ENCODE assay signal across 9 cellular contexts in the genomic region with DNA sequence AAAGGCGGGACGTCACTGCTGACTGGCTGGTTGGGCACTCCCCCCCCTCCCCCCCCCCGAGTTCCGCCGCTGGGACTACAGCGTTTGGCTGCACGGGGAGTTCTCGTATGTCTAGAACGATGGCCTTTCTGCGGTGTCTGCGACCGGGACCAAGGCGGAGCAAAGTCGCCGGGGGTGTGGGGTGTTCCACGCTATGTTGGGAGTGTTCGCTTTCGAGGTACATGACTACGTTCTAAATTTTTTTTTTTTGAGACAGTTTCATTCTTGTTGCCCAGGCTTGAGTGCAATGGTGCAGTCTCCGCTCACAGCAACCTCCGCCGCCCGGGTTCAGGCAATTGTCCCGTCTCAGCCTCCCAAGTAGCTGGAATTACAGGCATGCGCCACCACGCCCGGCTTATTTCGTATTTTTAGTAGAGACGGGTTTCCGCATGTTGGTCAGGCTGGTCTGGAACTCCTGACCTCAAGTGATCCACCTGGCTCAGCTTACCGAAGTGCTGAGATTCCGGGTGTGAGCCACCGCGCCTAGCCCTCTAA. TPM values are rescaled to one million over a fixed set of nuclear protein-coding genes. Genes with fewer than 3 reads are reported as not detected.
DNase-seq lines count a peak whose midpoint lies in the region; ATAC-seq, FAIRE-seq and TF ChIP-seq lines count a peak whose summit lies in the region.
"Had no signal": no experiment of that assay in that cellular context is flagged by ENCODE, and none has a peak within 500 bp of the region (broad histone marks: within the 10 kb centered on the region; RNA-seq: fewer than 3 reads in every experiment).

No MANE protein-coding gene starts in this region.

- H3K27ac ChIP-seq in Panc1 (ENCODE audit: low read length) (peak overlapping the region; percentile 89), esophagus (ENCODE audit: low read depth in 2 of 2, low read length in 1 of 2) (peak overlapping the region; percentile 96 to 100), prostate gland (peak overlapping the region; percentile 99 to 100)

- H3K4me3 ChIP-seq in Panc1 (ENCODE audit: low read depth in 2 of 2, low read length in 2 of 2) (peak overlapping the region; percentile 60 to 89), esophagus (ENCODE audit: low read depth in 1 of 2, low read length in 2 of 2) (peak overlapping the region; percentile 77 to 96), prostate gland (peak overlapping the region; percentile 80 to 83)

- 0 to 1% methylated on average over 32 to 34 of the region's 34 CpGs for whole genome bisulfite sequencing in esophagus, 2 donors
- WGBS in prostate gland, result under 1% methylated on average over 33 of the region's 34 CpGs

- H3K27me3 ChIP-seq in Panc1 (ENCODE audit: control insufficient read depth, insufficient read depth, low read length) (no peaks in the 10 kb centered on the region), esophagus (ENCODE audit: control insufficient read depth in 1 of 2, insufficient read depth in 2 of 2, low read length in 2 of 2) (no peaks in the 10 kb centered on the region), prostate gland (replicated peaks; ENCODE audit: insufficient read depth) (no peaks in the 10 kb centered on the region)

- H3K4me1 ChIP-seq in Panc1 (ENCODE audit: control insufficient read depth, insufficient read depth, low read length) (peaks cover 23% of the 10 kb centered on the region), esophagus (ENCODE audit: control insufficient read depth in 2 of 2, insufficient read depth in 2 of 2, low read length in 1 of 2) (peaks cover 0 to 8% of the 10 kb centered on the region in 2 donors), prostate gland (replicated peaks) (peaks cover 7% of the 10 kb centered on the region)

- peak; percentile 5 for ATAC-seq in GM18499 (IDR thresholded peaks at IDR 0.05; ENCODE audit: insufficient read depth, unreplicated experiment)
- peak; percentile 11; the same call in 1 of the 2 replicates for ATAC-seq in Panc1

- H3K36me3 ChIP-seq in Panc1 (ENCODE audit: control insufficient read depth, insufficient read depth, low read length) (peaks cover 6% of the 10 kb centered on the region), esophagus (ENCODE audit: control insufficient read depth in 2 of 2, insufficient read depth in 2 of 2, low read length in 1 of 2) (peaks cover 0 to 3% of the 10 kb centered on the region in 2 donors), prostate gland (no peaks in the 10 kb centered on the region)

- POLR2A ChIA-PET in Panc1 (lab: Charles Lee), result interaction anchor here (0.6 kb wide), 1 partner anchor 114 kb away, joined by 3 read pairs; no protein-coding TSS in a partner anchor

- no peak for TF ChIP-seq POLR2A in prostate gland (IDR thresholded peaks at IDR 0.05)

- TSS peak; percentile 92 for BruUV-seq in Panc1 (replicated peaks; lab: Mats Ljungman, UMichigan)

- TF ChIP-seq CTCF in Panc1 (IDR thresholded peaks at IDR 0.05) (no peak), prostate gland (IDR thresholded peaks at IDR 0.05) (no peak)

- in situ Hi-C loops in Panc1 (cut with HindIII; ENCODE audit: low pct_unique_long_range_greater_than_20kb, low sequenced_read_pairs), result no loop called here

- intact Hi-C loops in Panc1 (cut with micrococcal nuclease; ENCODE audit: unreplicated experiment), result no loop called here
- intact Hi-C loops in prostate gland (cut with DNase I), result loop anchor here (2.0 to 5.0 kb wide), 2 partner anchors 61 to 117 kb away; a partner anchor contains a TSS

- H3K9me3 ChIP-seq in Panc1 (ENCODE audit: control insufficient read depth, insufficient read depth, low read depth, low read length), result no peaks in the 10 kb centered on the region
- no peaks in the 10 kb centered on the region for H3K9me3 ChIP-seq in esophagus (ENCODE audit: control insufficient read depth in 2 of 2, insufficient read depth in 1 of 2, low read depth in 1 of 2, low read length in 1 of 2)
- no peaks in the 10 kb centered on the region for H3K9me3 ChIP-seq in prostate gland

- CTCF ChIA-PET in Panc1 (lab: Charles Lee), result no interaction called here

- DNase-seq in Panc1 (ENCODE audit: low read depth, low spot score) (no peak), prostate gland (ENCODE audit: low spot score) (no peak), NCI-H2029 (lab: John Stamatoyannopoulos, UW) (no peak), urothelium cell line (ENCODE audit: low spot score) (no peak), iPS-NIHi11 (ENCODE audit: low spot score) (no peak), NCI-H446 (lab: John Stamatoyannopoulos, UW) (no peak)

- no peak for FAIRE-seq in urothelium cell line (lab: Jason Lieb, UNC)

RNA-seq across cellular contexts. Expression of a gene that starts 0.6 kb away (rescaled TPM):
- total RNA-seq in Panc1 (2021; ENCODE audit: unreplicated experiment) (47.9 TPM), prostate gland (10 to 100 TPM; 30.9 to 36.8 TPM)
- polyA plus RNA-seq in Panc1 (2012; ENCODE audit: insufficient read length), result 22.5 TPM
- 10 to 100 TPM; 44.5 to 51.4 TPM for polyA plus RNA-seq in esophagus

RNA-seq across cellular contexts. Expression of a gene that starts 6.7 kb away (rescaled TPM):
- total RNA-seq in Panc1 (2021; ENCODE audit: unreplicated experiment) (9.6 TPM), prostate gland (10 to 100 TPM; 11.9 to 22.8 TPM)
- 5.0 TPM for polyA plus RNA-seq in Panc1 (2012; ENCODE audit: insufficient read length)
- 1 to 10 TPM; 4.3 to 5.0 TPM for polyA plus RNA-seq in esophagus

RNA-seq across cellular contexts. Expression of a gene that starts 23.8 kb away (rescaled TPM):
- not detected for total RNA-seq in Panc1 (2021; ENCODE audit: unreplicated experiment)
- not detected for polyA plus RNA-seq in Panc1 (2012; ENCODE audit: insufficient read length)
- polyA plus RNA-seq in esophagus, result not detected
- total RNA-seq in prostate gland, result not detected
- total RNA-seq: T-helper 1 cell treated with Interleukin-12 subunit alpha and Interleukin-12 subunit beta and Interleukin-4 antibody, amounts not matched to agents 30 ng/mL and 1 ng/mL, for 36 hours had no signal
